In the genomic region with DNA sequence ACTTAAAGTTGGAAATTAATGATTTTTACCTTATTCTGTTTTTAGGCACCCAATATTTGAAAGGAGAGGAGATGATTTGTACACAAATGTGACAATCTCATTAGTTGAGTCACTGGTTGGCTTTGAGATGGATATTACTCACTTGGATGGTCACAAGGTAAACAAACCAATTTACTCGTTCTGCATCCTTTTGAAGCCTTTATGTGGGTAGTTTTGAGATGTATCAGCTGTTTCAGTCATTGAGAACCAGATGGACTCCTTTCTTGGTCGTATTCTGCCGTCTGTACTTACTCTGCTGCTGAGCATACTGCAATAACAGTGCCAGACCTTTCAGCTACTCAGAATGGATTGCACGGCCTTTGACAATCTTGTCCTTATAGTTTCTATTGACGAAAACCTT, we compare ENCODE assay signal across 1 cellular context.
TF ChIP-seq lines count a peak whose summit lies in the region.

No MANE protein-coding gene starts in this region.

TF ChIP-seq in IMR-90, 13 proteins besides CTCF, POLR2A, EP300 and RAD21 (continued from another document):
- TF ChIP-seq CHD1 (IDR thresholded peaks at IDR 0.05; ENCODE audit: low read depth, low read length) (no peak), MAZ (IDR thresholded peaks at IDR 0.05; ENCODE audit: borderline replicate concordance, low read depth, low read length) (no peak), FOS (IDR thresholded peaks at IDR 0.05; ENCODE audit: low read depth, low read length) (0 out of 2 replicates have a peak, but pooled peaks have one; percentile 28), RFX5 (IDR thresholded peaks at IDR 0.05; ENCODE audit: low read depth, low read length) (no peak)
